In genomic region chr6:167157867-167158266, GRCh38 we compare ENCODE assay signal across 2 cellular contexts.
TF ChIP-seq lines count a peak whose summit lies in the region.

GPR31 (minus strand) TSS chr6:167157980; CDS start chr6:167157831, 149 bp downstream.

TF ChIP-seq in GM12891, 5 proteins besides CTCF, POLR2A, EP300 and RAD21:
- TF ChIP-seq TAF1 (IDR thresholded peaks at IDR 0.05; ENCODE audit: low read depth, low read length) (no peak), POLR2AphosphoS5 (IDR thresholded peaks at IDR 0.05; ENCODE audit: low read depth, low read length) (no peak), PAX5 (IDR thresholded peaks at IDR 0.05; ENCODE audit: insufficient read depth, low read length, severe bottlenecking) (no peak), SPI1 (IDR thresholded peaks at IDR 0.05; ENCODE audit: low read depth, low read length) (peak; percentile 81), POU2F2 (IDR thresholded peaks at IDR 0.05; ENCODE audit: low read depth, low read length) (no peak)

TF ChIP-seq in H1, 55 proteins besides CTCF, POLR2A, EP300 and RAD21:
- TF ChIP-seq SIN3A (conservative IDR thresholded peaks at IDR 0.05 in 1 of 2, IDR thresholded peaks at IDR 0.05 in 1 of 2; ENCODE audit: low read depth in 1 of 2, low read length in 2 of 2) (no peak), EZH2 (IDR thresholded peaks at IDR 0.05; ENCODE audit: low read depth, low read length, severe bottlenecking) (no peak), BRCA1 (IDR thresholded peaks at IDR 0.05; ENCODE audit: low read depth, low read length) (no peak), ATF3 (IDR thresholded peaks at IDR 0.05; ENCODE audit: insufficient read depth, low read depth, low read length) (no peak), CREB1 (IDR thresholded peaks at IDR 0.05) (no peak), HDAC6 (IDR thresholded peaks at IDR 0.05; ENCODE audit: low read depth, low read length) (no peak), SP4 (IDR thresholded peaks at IDR 0.05; ENCODE audit: low read length) (no peak)
TF ChIP-seq in H1: peak in this region for 0.
